12 cellular contexts compared by ENCODE assay signal in the genomic region with DNA sequence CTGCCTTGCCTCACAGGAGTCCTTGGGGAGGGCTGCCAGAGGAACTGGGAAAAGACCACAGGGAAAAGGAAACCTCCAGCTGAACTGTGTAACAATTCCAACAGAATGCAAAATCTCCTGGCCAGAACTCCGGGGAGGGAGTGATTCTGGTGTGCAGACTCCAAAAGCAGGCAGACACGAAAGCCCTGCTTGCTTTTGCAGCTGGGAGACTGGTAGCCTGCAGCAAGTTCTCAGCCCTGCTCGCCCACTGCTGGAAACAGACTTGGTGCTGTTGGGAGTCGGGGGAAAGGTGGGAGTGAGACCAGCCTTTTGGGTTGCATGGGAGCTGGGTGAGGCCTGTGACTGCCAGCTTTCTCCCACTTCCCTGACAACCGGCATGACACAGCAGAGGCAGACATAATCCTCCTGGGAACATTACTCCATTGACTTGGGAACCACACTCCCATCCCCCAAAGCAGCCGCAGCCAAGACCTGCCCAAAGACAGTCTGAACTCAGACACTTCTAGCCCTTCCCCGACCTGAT. TPM values are rescaled to one million over a fixed set of nuclear protein-coding genes. Genes with fewer than 3 reads are reported as not detected.
DNase-seq lines count a peak whose midpoint lies in the region; ATAC-seq and TF ChIP-seq lines count a peak whose summit lies in the region.
"Had no signal": no experiment of that assay in that cellular context is flagged by ENCODE, and none has a peak within 500 bp of the region (broad histone marks: within the 10 kb centered on the region; RNA-seq: fewer than 3 reads in every experiment).

No MANE protein-coding gene starts in this region.

- intact Hi-C loops in natural killer cell (cut with micrococcal nuclease): no loop called here

- peaks cover 20% of the 10 kb centered on the region for H3K27me3 ChIP-seq in foreskin keratinocyte

- no peak overlapping the region for H3K27ac Mint-ChIP-seq in natural killer cell
- H3K27ac Mint-ChIP-seq in activated naive CD4-positive, alpha-beta T cell treated with anti-CD3 and anti-CD28 coated beads, Interleukin-2, amount 10 ng/mL, durations not matched to agents 7 days and 5 days: no peak overlapping the region

- no peak overlapping the region for H3K4me3 Mint-ChIP-seq in natural killer cell
- no peak overlapping the region for H3K4me3 Mint-ChIP-seq in activated naive CD4-positive, alpha-beta T cell treated with anti-CD3 and anti-CD28 coated beads, Interleukin-2, amount 10 ng/mL, durations not matched to agents 7 days and 5 days

- peak overlapping the region; percentile 23 for H3K4me3 ChIP-seq in AG10803 (ENCODE audit: low read length)

- peaks cover 5 to 7% of the 10 kb centered on the region in 2 donors for H3K4me1 Mint-ChIP-seq in natural killer cell
- peaks cover 29% of the 10 kb centered on the region for H3K4me1 Mint-ChIP-seq in activated naive CD4-positive, alpha-beta T cell treated with anti-CD3 and anti-CD28 coated beads, Interleukin-2, amount 10 ng/mL, durations not matched to agents 7 days and 5 days

- DNase-seq in AG10803 (ENCODE audit: low read depth) (peak; percentile 71), SK-N-DZ (ENCODE audit: low spot score) (peak; percentile 32), foreskin keratinocyte (peak in 1 of 2 donors; percentile 11), omental fat pad (ENCODE audit: low spot score) (no peak), natural killer cell (no peak), NCI-H2227 treated with DMSO at 0.1 percent for 48 hours (lab: John Stamatoyannopoulos, UW) (no peak)
- DNase-seq in activated naive CD4-positive, alpha-beta T cell treated with anti-CD3 and anti-CD28 coated beads, Interleukin-2, amount 10 ng/mL, durations not matched to agents 7 days and 5 days: no peak
- DNase-seq: activated CD4-positive, alpha-beta T cell treated with anti-CD3 and anti-CD28 coated beads for 4 hours; foreskin melanocyte; NCI-H1694 treated with DMSO at 0.1 percent for 48 hours had no signal

- no peaks in the 10 kb centered on the region for H3K9me3 Mint-ChIP-seq in natural killer cell
- H3K9me3 Mint-ChIP-seq in activated naive CD4-positive, alpha-beta T cell treated with anti-CD3 and anti-CD28 coated beads, Interleukin-2, amount 10 ng/mL, durations not matched to agents 7 days and 5 days: peaks cover 11% of the 10 kb centered on the region

- H3K27me3 Mint-ChIP-seq in natural killer cell (ENCODE audit: low read depth in 2 of 2): no peaks in the 10 kb centered on the region
- peaks cover 6% of the 10 kb centered on the region for H3K27me3 Mint-ChIP-seq in activated naive CD4-positive, alpha-beta T cell treated with anti-CD3 and anti-CD28 coated beads, Interleukin-2, amount 10 ng/mL, durations not matched to agents 7 days and 5 days

- H3K36me3 Mint-ChIP-seq in natural killer cell: no peaks in the 10 kb centered on the region
- peaks cover 14% of the 10 kb centered on the region for H3K36me3 Mint-ChIP-seq in activated naive CD4-positive, alpha-beta T cell treated with anti-CD3 and anti-CD28 coated beads, Interleukin-2, amount 10 ng/mL, durations not matched to agents 7 days and 5 days

- no peaks in the 10 kb centered on the region for H3K4me1 ChIP-seq in foreskin keratinocyte

- no peak overlapping the region for H3K27ac ChIP-seq in foreskin keratinocyte
- H3K27ac ChIP-seq: C4-2B had no signal

- TF ChIP-seq CTCF in AG10803 (conservative IDR thresholded peaks at IDR 0.05; ENCODE audit: low read length) (no peak), foreskin keratinocyte (conservative IDR thresholded peaks at IDR 0.05) (no peak), omental fat pad (IDR thresholded peaks at IDR 0.05) (no peak), natural killer cell (IDR thresholded peaks at IDR 0.05) (no peak)

- ATAC-seq in foreskin keratinocyte (peak; percentile 47), omental fat pad (ENCODE audit: low FRiP score) (peak; percentile 48), natural killer cell (no peak), HG03460 (IDR thresholded peaks at IDR 0.05; ENCODE audit: unreplicated experiment) (no peak)

- CTCF ChIA-PET in activated naive CD4-positive, alpha-beta T cell treated with anti-CD3 and anti-CD28 coated beads, Interleukin-2, amount 10 ng/mL, durations not matched to agents 7 days and 5 days (lab: Charles Lee): no interaction called here

RNA-seq across cellular contexts. Expression of gene NMI, which starts 26.0 kb away (rescaled TPM):
- not detected in 2 replicates for polyA plus RNA-seq in SK-N-DZ (2014; cell fraction: cytosol; rRNA removed)
- polyA plus RNA-seq in SK-N-DZ (2014; cell fraction: nucleus; rRNA removed): not detected in 2 replicates
- total RNA-seq in foreskin keratinocyte (13.3 and 15.3 TPM in 2 replicates), omental fat pad (10 to 100 TPM in 2 of 4 donors, 1 to 10 TPM in 2; 7.7 to 21.3 (median 11.2) TPM), natural killer cell (10 to 100 TPM; 19.5 to 32.8 (median 23.0) TPM)
- polyA plus RNA-seq in foreskin keratinocyte: 15.3 and 15.5 TPM in 2 replicates

RNA-seq across cellular contexts. Expression of gene TNFAIP6, which starts 42.0 kb away (rescaled TPM):
- polyA plus RNA-seq in SK-N-DZ (2014; cell fraction: cytosol; rRNA removed): not detected in 2 replicates
- not detected in 2 replicates for polyA plus RNA-seq in SK-N-DZ (2014; cell fraction: nucleus; rRNA removed)
- total RNA-seq in foreskin keratinocyte (not detected in 2 replicates), omental fat pad (10 to 100 TPM in 2 of 4 donors, 1 to 10 TPM in 2; 3.4 to 18.6 (median 12.4) TPM), natural killer cell (under 1 TPM in 1 of 3 donors, not detected in 2; 0.83 TPM)
- polyA plus RNA-seq in foreskin keratinocyte: not detected in 2 replicates

RNA-seq across cellular contexts. Expression of gene RBM43, which starts 53.8 kb away (rescaled TPM):
- 0.06 TPM in 1 of 2 replicates, not detected in the other for polyA plus RNA-seq in SK-N-DZ (2014; cell fraction: cytosol; rRNA removed)
- polyA plus RNA-seq in SK-N-DZ (2014; cell fraction: nucleus; rRNA removed): 0.14 TPM in 1 of 2 replicates, not detected in the other
- 1.3 and 1.5 TPM in 2 replicates for total RNA-seq in foreskin keratinocyte
- polyA plus RNA-seq in foreskin keratinocyte: 0.69 and 0.88 TPM in 2 replicates
- 10 to 100 TPM in 1 of 4 donors, 1 to 10 TPM in 3; 2.8 to 11.3 (median 4.0) TPM for total RNA-seq in omental fat pad
- total RNA-seq in natural killer cell: 10 to 100 TPM in 2 of 3 donors, 1 to 10 TPM in 1; 5.6 to 12.4 (median 10.9) TPM

Comparison
In these comparisons a context has a peak if more than half of its experiments do, and no peak if none do; other contexts are left out.
1. DNase-seq: peak in AG10803 (single experiment) and SK-N-DZ (single experiment); none in omental fat pad (single experiment), natural killer cell (single experiment), activated naive CD4-positive, alpha-beta T cell treated with anti-CD3 and anti-CD28 coated beads, Interleukin-2, amount 10 ng/mL, durations not matched to agents 7 days and 5 days (single experiment) and NCI-H2227 treated with DMSO at 0.1 percent for 48 hours (single experiment).
2. ATAC-seq: peak in foreskin keratinocyte (single experiment) and omental fat pad (single experiment); none in natural killer cell (0 of 3) and HG03460 (single experiment).